1 cellular context compared by ENCODE assay signal in genomic region chr17:68019675-68020450, GRCh38.
TF ChIP-seq lines count a peak whose summit lies in the region.

No MANE protein-coding gene starts in this region.

TF ChIP-seq in K562, 482 proteins besides CTCF, POLR2A, EP300 and RAD21 (continued from another document and continues in another):
- no peak for TF ChIP-seq STAG1 (CRISPR knock-in tag; IDR thresholded peaks at IDR 0.05; ENCODE audit: borderline replicate concordance)
- TF ChIP-seq CCNT2 (IDR thresholded peaks at IDR 0.05; ENCODE audit: borderline replicate concordance, extremely low read depth, insufficient read length, low read depth, low read length) = peak; percentile 95
- TF ChIP-seq HMGN3 (IDR thresholded peaks at IDR 0.05; ENCODE audit: borderline replicate concordance, extremely low read depth, insufficient read length, low read depth, low read length) = peak; percentile 75
- TF ChIP-seq BCL6 (CRISPR knock-in tag; IDR thresholded peaks at IDR 0.05) = no peak
- TF ChIP-seq NCOA1 (IDR thresholded peaks at IDR 0.05; ENCODE audit: low read depth) = no peak; the same call in 1 of the 2 replicates
- TF ChIP-seq DACH1 (IDR thresholded peaks at IDR 0.05; ENCODE audit: partially characterized antibody) = peak; percentile 74
- peak; percentile 60 for TF ChIP-seq KLF16 (IDR thresholded peaks at IDR 0.05)
- TF ChIP-seq CHD4 (IDR thresholded peaks at IDR 0.05; ENCODE audit: insufficient read depth, insufficient replicate concordance, low read depth, low read length, poor library complexity, severe bottlenecking) = no peak
- TF ChIP-seq ZNF586 (CRISPR knock-in tag; conservative IDR thresholded peaks at IDR 0.05) = no peak
- TF ChIP-seq NR1H2 (CRISPR knock-in tag; IDR thresholded peaks at IDR 0.05) = no peak
- TF ChIP-seq PHF8 (IDR thresholded peaks at IDR 0.05; ENCODE audit: borderline replicate concordance, low read length) = peak; percentile 98
- TF ChIP-seq KDM5B (IDR thresholded peaks at IDR 0.05; ENCODE audit: insufficient replicate concordance, low read depth, low read length) = peak; percentile 97
- TF ChIP-seq TFE3 (CRISPR knock-in tag; IDR thresholded peaks at IDR 0.05) = no peak
- TF ChIP-seq CTCFL (IDR thresholded peaks at IDR 0.05; ENCODE audit: borderline replicate concordance, insufficient read depth, low read depth, low read length, poor library complexity, severe bottlenecking) = peak; percentile 63
- no peak for TF ChIP-seq ZNF133 (CRISPR knock-in tag; IDR thresholded peaks at IDR 0.05)
- peak; percentile 86 for TF ChIP-seq CREM (IDR thresholded peaks at IDR 0.05; ENCODE audit: low read depth)
- no peak for TF ChIP-seq RBM34 (IDR thresholded peaks at IDR 0.05; ENCODE audit: borderline replicate concordance, insufficient read depth, low read length)
- TF ChIP-seq PHF21A (IDR thresholded peaks at IDR 0.05; ENCODE audit: borderline replicate concordance, low read depth) = no peak; the same call in 1 of the 2 replicates
- TF ChIP-seq ZNF655 (CRISPR knock-in tag; IDR thresholded peaks at IDR 0.05) = no peak
- TF ChIP-seq NONO (IDR thresholded peaks at IDR 0.05; ENCODE audit: low read depth in 2 of 2, low read length in 1 of 2) = peak in 1 of 2 experiments; percentile 83; a peak in 2 of 4 replicates
- TF ChIP-seq RERE (CRISPR knock-in tag; IDR thresholded peaks at IDR 0.05; ENCODE audit: borderline replicate concordance) = no peak
- TF ChIP-seq HDAC3 (IDR thresholded peaks at IDR 0.05; ENCODE audit: borderline replicate concordance, partially characterized antibody) = no peak
- TF ChIP-seq GTF2B (IDR thresholded peaks at IDR 0.05; ENCODE audit: extremely low read depth, insufficient read length) = no peak
- TF ChIP-seq ZNF184 (CRISPR knock-in tag; IDR thresholded peaks at IDR 0.05) = no peak
- TF ChIP-seq ELF2 (CRISPR knock-in tag; IDR thresholded peaks at IDR 0.05) = no peak
- TF ChIP-seq VEZF1 (CRISPR knock-in tag; IDR thresholded peaks at IDR 0.05) = peak; percentile 87
- TF ChIP-seq MIER1 (IDR thresholded peaks at IDR 0.05; ENCODE audit: low read depth) = no peak
- TF ChIP-seq BRCA1 (IDR thresholded peaks at IDR 0.05) = no peak
- no peak for TF ChIP-seq BRCA1 (CRISPR knock-in tag; IDR thresholded peaks at IDR 0.05)
- TF ChIP-seq SNRNP70 (optimal IDR thresholded peaks at IDR 0.05; ENCODE audit: low read depth, low read length) = no peak
- TF ChIP-seq PCBP2 (IDR thresholded peaks at IDR 0.05; ENCODE audit: low read depth, low read length, poor library complexity, severe bottlenecking) = no peak
- TF ChIP-seq LARP7 (IDR thresholded peaks at IDR 0.05) = no peak
- TF ChIP-seq NFE2L1 (tag; IDR thresholded peaks at IDR 0.05; ENCODE audit: borderline replicate concordance, low read depth) = no peak
- no peak for TF ChIP-seq RBM17 (IDR thresholded peaks at IDR 0.05; ENCODE audit: borderline replicate concordance, low read depth, low read length)
- peak; percentile 34; the same call in 1 of the 2 replicates for TF ChIP-seq GABPA (tag; conservative IDR thresholded peaks at IDR 0.05; ENCODE audit: low read depth)
- TF ChIP-seq ZNF212 (CRISPR knock-in tag; IDR thresholded peaks at IDR 0.05) = no peak
- TF ChIP-seq SREBF1 (IDR thresholded peaks at IDR 0.05; ENCODE audit: borderline replicate concordance, low read depth, low read length) = 0 out of 2 replicates have a peak, but pooled peaks have one; percentile 63
- peak; percentile 87 for TF ChIP-seq MYC (IDR thresholded peaks at IDR 0.05; ENCODE audit: low read depth, low read length)
- TF ChIP-seq MYC (CRISPR knock-in tag; IDR thresholded peaks at IDR 0.05; ENCODE audit: borderline replicate concordance, low read depth) = no peak
- peak; percentile 3 for TF ChIP-seq POU5F1 (IDR thresholded peaks at IDR 0.05; ENCODE audit: borderline replicate concordance, low read depth, low read length, partially characterized antibody)
- no peak for TF ChIP-seq MAFG (tag; conservative IDR thresholded peaks at IDR 0.05)
- peak; percentile 79 for TF ChIP-seq MECOM (CRISPR knock-in tag; IDR thresholded peaks at IDR 0.05)
- TF ChIP-seq EP400 (IDR thresholded peaks at IDR 0.05) = peak; percentile 62
- TF ChIP-seq HDAC2 (IDR thresholded peaks at IDR 0.05) = 0 out of 2 replicates have a peak, but pooled peaks have one; percentile 39
- no peak for TF ChIP-seq ZNF696 (CRISPR knock-in tag; conservative IDR thresholded peaks at IDR 0.05)
- TF ChIP-seq ARID4B (CRISPR knock-in tag; IDR thresholded peaks at IDR 0.05) = peak; percentile 44; the same call in 1 of the 2 replicates
- TF ChIP-seq ZNF778 (CRISPR knock-in tag; IDR thresholded peaks at IDR 0.05) = no peak
